Comparison of ENCODE assay signal across 1 cellular context in the genomic region with DNA sequence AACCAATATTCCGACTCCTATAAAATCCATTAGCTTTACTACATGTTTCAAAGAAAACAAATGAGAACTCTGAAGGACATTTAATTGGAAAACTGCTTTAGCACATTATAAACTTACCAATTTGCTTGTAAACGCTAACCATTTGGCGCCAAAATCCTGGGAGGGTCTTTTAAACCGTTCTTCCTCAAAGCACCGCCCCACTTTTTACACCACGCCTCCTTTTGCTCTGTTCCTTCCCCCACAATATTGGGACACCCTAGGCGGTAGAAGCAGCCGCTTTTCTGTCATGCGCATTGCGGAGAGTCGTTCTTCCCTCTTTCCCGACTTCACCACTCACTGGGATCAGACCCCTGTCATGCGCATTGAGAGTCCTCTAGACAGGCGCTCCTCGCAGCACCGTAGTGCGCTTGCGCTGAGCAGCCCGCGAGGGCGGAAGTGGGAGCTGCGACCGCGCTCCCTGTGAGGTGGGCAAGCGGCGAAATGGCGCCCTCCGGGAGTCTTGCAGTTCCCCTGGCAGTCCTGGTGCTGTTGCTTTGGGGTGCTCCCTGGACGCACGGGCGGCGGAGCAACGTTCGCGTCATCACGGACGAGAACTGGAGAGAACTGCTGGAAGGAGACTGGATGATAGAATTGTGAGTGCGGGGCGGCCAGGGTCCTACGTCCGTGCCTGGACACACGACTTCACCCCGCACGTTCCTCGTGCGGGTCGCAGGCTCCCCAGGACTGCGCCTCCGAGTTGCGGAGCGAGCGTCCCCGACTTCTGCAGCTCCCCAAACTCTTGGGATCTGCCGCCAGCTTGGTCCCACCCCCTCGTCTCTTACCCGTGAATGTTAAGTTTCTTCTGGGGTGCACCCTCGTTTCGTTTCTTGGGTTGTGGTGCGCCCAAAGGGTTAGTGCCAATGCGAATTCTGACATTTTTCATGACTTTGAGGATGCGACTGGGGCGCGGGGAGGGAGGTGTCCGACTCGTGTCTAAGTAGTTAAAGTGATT.
TF ChIP-seq lines count a peak whose summit lies in the region.

A gene with protein sequence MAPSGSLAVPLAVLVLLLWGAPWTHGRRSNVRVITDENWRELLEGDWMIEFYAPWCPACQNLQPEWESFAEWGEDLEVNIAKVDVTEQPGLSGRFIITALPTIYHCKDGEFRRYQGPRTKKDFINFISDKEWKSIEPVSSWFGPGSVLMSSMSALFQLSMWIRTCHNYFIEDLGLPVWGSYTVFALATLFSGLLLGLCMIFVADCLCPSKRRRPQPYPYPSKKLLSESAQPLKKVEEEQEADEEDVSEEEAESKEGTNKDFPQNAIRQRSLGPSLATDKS (plus strand): TSS at position 435 of the 991 bp plus-strand sequence. CDS start 46 bp downstream, at position 481.

TF ChIP-seq in HEK293, 187 proteins besides CTCF, POLR2A, EP300 and RAD21 (continued from another document and continues in another):
- TF ChIP-seq, protein P1, sequence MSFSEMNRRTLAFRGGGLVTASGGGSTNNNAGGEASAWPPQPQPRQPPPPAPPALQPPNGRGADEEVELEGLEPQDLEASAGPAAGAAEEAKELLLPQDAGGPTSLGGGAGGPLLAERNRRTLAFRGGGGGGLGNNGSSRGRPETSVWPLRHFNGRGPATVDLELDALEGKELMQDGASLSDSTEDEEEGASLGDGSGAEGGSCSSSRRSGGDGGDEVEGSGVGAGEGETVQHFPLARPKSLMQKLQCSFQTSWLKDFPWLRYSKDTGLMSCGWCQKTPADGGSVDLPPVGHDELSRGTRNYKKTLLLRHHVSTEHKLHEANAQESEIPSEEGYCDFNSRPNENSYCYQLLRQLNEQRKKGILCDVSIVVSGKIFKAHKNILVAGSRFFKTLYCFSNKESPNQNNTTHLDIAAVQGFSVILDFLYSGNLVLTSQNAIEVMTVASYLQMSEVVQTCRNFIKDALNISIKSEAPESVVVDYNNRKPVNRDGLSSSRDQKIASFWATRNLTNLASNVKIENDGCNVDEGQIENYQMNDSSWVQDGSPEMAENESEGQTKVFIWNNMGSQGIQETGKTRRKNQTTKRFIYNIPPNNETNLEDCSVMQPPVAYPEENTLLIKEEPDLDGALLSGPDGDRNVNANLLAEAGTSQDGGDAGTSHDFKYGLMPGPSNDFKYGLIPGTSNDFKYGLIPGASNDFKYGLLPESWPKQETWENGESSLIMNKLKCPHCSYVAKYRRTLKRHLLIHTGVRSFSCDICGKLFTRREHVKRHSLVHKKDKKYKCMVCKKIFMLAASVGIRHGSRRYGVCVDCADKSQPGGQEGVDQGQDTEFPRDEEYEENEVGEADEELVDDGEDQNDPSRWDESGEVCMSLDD (tag by site-specific recombination; IDR thresholded peaks at IDR 0.05), result 0 out of 2 replicates have a peak, but pooled peaks have one; percentile 48
- TF ChIP-seq SP2 (tag by site-specific recombination; IDR thresholded peaks at IDR 0.05), result peak; percentile 80
- TF ChIP-seq TRIM28 (IDR thresholded peaks at IDR 0.05; ENCODE audit: borderline replicate concordance, low read length), result peak; percentile 29; the same call in 1 of the 2 replicates
- TF ChIP-seq, protein P2, sequence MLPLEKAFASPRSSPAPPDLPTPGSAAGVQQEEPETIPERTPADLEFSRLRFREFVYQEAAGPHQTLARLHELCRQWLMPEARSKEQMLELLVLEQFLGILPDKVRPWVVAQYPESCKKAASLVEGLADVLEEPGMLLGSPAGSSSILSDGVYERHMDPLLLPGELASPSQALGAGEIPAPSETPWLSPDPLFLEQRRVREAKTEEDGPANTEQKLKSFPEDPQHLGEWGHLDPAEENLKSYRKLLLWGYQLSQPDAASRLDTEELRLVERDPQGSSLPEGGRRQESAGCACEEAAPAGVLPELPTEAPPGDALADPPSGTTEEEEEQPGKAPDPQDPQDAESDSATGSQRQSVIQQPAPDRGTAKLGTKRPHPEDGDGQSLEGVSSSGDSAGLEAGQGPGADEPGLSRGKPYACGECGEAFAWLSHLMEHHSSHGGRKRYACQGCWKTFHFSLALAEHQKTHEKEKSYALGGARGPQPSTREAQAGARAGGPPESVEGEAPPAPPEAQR (tag by site-specific recombination; IDR thresholded peaks at IDR 0.05), result no peak
- TF ChIP-seq ZNF10 (tag by site-specific recombination; IDR thresholded peaks at IDR 0.05), result no peak
- no peak for TF ChIP-seq ZFP3 (tag by site-specific recombination; IDR thresholded peaks at IDR 0.05; ENCODE audit: low read depth)
- TF ChIP-seq, protein P3, sequence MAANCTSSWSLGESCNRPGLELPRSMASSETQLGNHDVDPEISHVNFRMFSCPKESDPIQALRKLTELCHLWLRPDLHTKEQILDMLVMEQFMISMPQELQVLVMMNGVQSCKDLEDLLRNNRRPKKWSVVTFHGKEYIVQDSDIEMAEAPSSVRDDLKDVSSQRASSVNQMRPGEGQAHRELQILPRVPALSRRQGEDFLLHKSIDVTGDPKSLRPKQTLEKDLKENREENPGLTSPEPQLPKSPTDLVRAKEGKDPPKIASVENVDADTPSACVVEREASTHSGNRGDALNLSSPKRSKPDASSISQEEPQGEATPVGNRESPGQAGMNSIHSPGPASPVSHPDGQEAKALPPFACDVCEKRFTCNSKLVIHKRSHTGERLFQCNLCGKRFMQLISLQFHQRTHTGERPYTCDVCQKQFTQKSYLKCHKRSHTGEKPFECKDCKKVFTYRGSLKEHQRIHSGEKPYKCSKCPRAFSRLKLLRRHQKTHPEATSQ (tag by site-specific recombination; IDR thresholded peaks at IDR 0.05), result no peak
- TF ChIP-seq ZNF16 (tag by site-specific recombination; IDR thresholded peaks at IDR 0.05; ENCODE audit: low read depth), result no peak
- peak; percentile 47; the same call in 1 of the 2 replicates for TF ChIP-seq ZFP37 (tag by site-specific recombination; IDR thresholded peaks at IDR 0.05)
- peak; percentile 99 for TF ChIP-seq ZNF366 (tag by site-specific recombination; conservative IDR thresholded peaks at IDR 0.05)
- TF ChIP-seq, protein P4, sequence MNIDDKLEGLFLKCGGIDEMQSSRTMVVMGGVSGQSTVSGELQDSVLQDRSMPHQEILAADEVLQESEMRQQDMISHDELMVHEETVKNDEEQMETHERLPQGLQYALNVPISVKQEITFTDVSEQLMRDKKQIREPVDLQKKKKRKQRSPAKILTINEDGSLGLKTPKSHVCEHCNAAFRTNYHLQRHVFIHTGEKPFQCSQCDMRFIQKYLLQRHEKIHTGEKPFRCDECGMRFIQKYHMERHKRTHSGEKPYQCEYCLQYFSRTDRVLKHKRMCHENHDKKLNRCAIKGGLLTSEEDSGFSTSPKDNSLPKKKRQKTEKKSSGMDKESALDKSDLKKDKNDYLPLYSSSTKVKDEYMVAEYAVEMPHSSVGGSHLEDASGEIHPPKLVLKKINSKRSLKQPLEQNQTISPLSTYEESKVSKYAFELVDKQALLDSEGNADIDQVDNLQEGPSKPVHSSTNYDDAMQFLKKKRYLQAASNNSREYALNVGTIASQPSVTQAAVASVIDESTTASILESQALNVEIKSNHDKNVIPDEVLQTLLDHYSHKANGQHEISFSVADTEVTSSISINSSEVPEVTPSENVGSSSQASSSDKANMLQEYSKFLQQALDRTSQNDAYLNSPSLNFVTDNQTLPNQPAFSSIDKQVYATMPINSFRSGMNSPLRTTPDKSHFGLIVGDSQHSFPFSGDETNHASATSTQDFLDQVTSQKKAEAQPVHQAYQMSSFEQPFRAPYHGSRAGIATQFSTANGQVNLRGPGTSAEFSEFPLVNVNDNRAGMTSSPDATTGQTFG (tag by site-specific recombination; IDR thresholded peaks at IDR 0.05; ENCODE audit: borderline replicate concordance), result no peak
- TF ChIP-seq, protein P5, sequence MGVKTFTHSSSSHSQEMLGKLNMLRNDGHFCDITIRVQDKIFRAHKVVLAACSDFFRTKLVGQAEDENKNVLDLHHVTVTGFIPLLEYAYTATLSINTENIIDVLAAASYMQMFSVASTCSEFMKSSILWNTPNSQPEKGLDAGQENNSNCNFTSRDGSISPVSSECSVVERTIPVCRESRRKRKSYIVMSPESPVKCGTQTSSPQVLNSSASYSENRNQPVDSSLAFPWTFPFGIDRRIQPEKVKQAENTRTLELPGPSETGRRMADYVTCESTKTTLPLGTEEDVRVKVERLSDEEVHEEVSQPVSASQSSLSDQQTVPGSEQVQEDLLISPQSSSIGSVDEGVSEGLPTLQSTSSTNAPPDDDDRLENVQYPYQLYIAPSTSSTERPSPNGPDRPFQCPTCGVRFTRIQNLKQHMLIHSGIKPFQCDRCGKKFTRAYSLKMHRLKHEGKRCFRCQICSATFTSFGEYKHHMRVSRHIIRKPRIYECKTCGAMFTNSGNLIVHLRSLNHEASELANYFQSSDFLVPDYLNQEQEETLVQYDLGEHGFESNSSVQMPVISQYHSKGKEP (tag by site-specific recombination; IDR thresholded peaks at IDR 0.05), result no peak
- no peak for TF ChIP-seq RBAK (tag by site-specific recombination; IDR thresholded peaks at IDR 0.05)
- no peak for TF ChIP-seq ZNF473 (tag by site-specific recombination; IDR thresholded peaks at IDR 0.05)
- TF ChIP-seq, protein P6, sequence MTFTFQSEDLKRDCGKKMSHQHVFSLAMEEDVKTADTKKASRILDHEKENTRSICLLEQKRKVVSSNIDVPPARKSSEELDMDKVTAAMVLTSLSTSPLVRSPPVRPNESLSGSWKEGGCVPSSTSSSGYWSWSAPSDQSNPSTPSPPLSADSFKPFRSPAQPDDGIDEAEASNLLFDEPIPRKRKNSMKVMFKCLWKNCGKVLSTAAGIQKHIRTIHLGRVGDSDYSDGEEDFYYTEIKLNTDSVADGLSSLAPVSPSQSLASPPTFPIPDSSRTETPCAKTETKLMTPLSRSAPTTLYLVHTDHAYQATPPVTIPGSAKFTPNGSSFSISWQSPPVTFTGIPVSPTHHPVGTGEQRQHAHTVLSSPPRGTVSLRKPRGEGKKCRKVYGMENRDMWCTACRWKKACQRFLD (tag by site-specific recombination; IDR thresholded peaks at IDR 0.05), result no peak
- peak; percentile 32; the same call in 1 of the 2 replicates for TF ChIP-seq KLF9 (tag by site-specific recombination; IDR thresholded peaks at IDR 0.05; ENCODE audit: low read depth)
- TF ChIP-seq HOXD13 (CRISPR knock-in tag; IDR thresholded peaks at IDR 0.05; ENCODE audit: borderline replicate concordance), result no peak
- no peak for TF ChIP-seq ZNF777 (tag by site-specific recombination; IDR thresholded peaks at IDR 0.05; ENCODE audit: borderline replicate concordance)
- TF ChIP-seq, protein P7, sequence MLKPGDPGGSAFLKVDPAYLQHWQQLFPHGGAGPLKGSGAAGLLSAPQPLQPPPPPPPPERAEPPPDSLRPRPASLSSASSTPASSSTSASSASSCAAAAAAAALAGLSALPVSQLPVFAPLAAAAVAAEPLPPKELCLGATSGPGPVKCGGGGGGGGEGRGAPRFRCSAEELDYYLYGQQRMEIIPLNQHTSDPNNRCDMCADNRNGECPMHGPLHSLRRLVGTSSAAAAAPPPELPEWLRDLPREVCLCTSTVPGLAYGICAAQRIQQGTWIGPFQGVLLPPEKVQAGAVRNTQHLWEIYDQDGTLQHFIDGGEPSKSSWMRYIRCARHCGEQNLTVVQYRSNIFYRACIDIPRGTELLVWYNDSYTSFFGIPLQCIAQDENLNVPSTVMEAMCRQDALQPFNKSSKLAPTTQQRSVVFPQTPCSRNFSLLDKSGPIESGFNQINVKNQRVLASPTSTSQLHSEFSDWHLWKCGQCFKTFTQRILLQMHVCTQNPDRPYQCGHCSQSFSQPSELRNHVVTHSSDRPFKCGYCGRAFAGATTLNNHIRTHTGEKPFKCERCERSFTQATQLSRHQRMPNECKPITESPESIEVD (tag by site-specific recombination; IDR thresholded peaks at IDR 0.05), result no peak
- TF ChIP-seq ZNF843 (tag by site-specific recombination; IDR thresholded peaks at IDR 0.05), result no peak
- TF ChIP-seq ZNF138 (tag by site-specific recombination; IDR thresholded peaks at IDR 0.05; ENCODE audit: borderline replicate concordance), result no peak
- no peak for TF ChIP-seq ZNF585B (tag by site-specific recombination; IDR thresholded peaks at IDR 0.05)
- TF ChIP-seq OVOL3 (tag by site-specific recombination; IDR thresholded peaks at IDR 0.05), result no peak
- TF ChIP-seq ZNF221 (tag by site-specific recombination; IDR thresholded peaks at IDR 0.05; ENCODE audit: borderline replicate concordance), result no peak
- TF ChIP-seq, protein P8, sequence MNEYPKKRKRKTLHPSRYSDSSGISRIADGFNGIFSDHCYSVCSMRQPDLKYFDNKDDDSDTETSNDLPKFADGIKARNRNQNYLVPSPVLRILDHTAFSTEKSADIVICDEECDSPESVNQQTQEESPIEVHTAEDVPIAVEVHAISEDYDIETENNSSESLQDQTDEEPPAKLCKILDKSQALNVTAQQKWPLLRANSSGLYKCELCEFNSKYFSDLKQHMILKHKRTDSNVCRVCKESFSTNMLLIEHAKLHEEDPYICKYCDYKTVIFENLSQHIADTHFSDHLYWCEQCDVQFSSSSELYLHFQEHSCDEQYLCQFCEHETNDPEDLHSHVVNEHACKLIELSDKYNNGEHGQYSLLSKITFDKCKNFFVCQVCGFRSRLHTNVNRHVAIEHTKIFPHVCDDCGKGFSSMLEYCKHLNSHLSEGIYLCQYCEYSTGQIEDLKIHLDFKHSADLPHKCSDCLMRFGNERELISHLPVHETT (tag by site-specific recombination; IDR thresholded peaks at IDR 0.05), result no peak
- TF ChIP-seq ZNF544 (tag by site-specific recombination; IDR thresholded peaks at IDR 0.05), result no peak
- TF ChIP-seq ZNF239 (tag by site-specific recombination; IDR thresholded peaks at IDR 0.05), result no peak
- TF ChIP-seq MZF1 (tag by site-specific recombination; IDR thresholded peaks at IDR 0.05; ENCODE audit: borderline replicate concordance), result no peak; the same call in 1 of the 2 replicates
- no peak for TF ChIP-seq ZSCAN23 (tag by site-specific recombination; IDR thresholded peaks at IDR 0.05)
- no peak for TF ChIP-seq ZNF416 (tag by site-specific recombination; IDR thresholded peaks at IDR 0.05)
- no peak for TF ChIP-seq ZNF174 (tag by site-specific recombination; IDR thresholded peaks at IDR 0.05)
- TF ChIP-seq ZNF626 (tag by site-specific recombination; IDR thresholded peaks at IDR 0.05), result no peak
- TF ChIP-seq ZNF37A (tag by site-specific recombination; IDR thresholded peaks at IDR 0.05), result no peak
- TF ChIP-seq SETDB1 (IDR thresholded peaks at IDR 0.05; ENCODE audit: insufficient read length, low read length), result no peak
- no peak; the same call in 1 of the 2 replicates for TF ChIP-seq ZNF660 (tag by site-specific recombination; IDR thresholded peaks at IDR 0.05)
- no peak for TF ChIP-seq ZNF776 (tag by site-specific recombination; IDR thresholded peaks at IDR 0.05; ENCODE audit: borderline replicate concordance)
- no peak for TF ChIP-seq ZNF596 (tag by site-specific recombination; IDR thresholded peaks at IDR 0.05)
- no peak for TF ChIP-seq SALL2 (tag by site-specific recombination; IDR thresholded peaks at IDR 0.05; ENCODE audit: borderline replicate concordance)
- TF ChIP-seq, protein P9, sequence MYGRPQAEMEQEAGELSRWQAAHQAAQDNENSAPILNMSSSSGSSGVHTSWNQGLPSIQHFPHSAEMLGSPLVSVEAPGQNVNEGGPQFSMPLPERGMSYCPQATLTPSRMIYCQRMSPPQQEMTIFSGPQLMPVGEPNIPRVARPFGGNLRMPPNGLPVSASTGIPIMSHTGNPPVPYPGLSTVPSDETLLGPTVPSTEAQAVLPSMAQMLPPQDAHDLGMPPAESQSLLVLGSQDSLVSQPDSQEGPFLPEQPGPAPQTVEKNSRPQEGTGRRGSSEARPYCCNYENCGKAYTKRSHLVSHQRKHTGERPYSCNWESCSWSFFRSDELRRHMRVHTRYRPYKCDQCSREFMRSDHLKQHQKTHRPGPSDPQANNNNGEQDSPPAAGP (tag by site-specific recombination; IDR thresholded peaks at IDR 0.05), result peak; percentile 25; the same call in 1 of the 2 replicates
- TF ChIP-seq BCL11A (tag by site-specific recombination; IDR thresholded peaks at IDR 0.05; ENCODE audit: low read depth), result no peak
- TF ChIP-seq ZNF510 (tag by site-specific recombination; IDR thresholded peaks at IDR 0.05; ENCODE audit: insufficient replicate concordance), result no peak
- TF ChIP-seq ZNF24 (tag by site-specific recombination; IDR thresholded peaks at IDR 0.05), result no peak
- TF ChIP-seq SP7 (tag by site-specific recombination; IDR thresholded peaks at IDR 0.05), result peak; percentile 39; the same call in 1 of the 2 replicates
- TF ChIP-seq GFI1B (tag by site-specific recombination; IDR thresholded peaks at IDR 0.05), result no peak
